ENCODE assay signal across 17 cellular contexts in genomic region chr4:157270108-157270507, GRCh38. TPM values are rescaled to one million over a fixed set of nuclear protein-coding genes. Genes with fewer than 3 reads are reported as not detected.
"Had no signal": no experiment of that assay in that cellular context is flagged by ENCODE, and none has a peak within 500 bp of the region (broad histone marks: within the 10 kb centered on the region; RNA-seq: fewer than 3 reads in every experiment).

No MANE protein-coding gene starts in this region.

- H3K27ac ChIP-seq: ascending aorta, cardiac muscle cell, coronary artery, heart right ventricle, prostate gland, right lobe of liver, spleen, tibial nerve had no signal

- H3K27me3 ChIP-seq: ascending aorta, cardiac muscle cell, heart right ventricle, right lobe of liver, spleen, tibial nerve had no signal

- DNase-seq: activated CD4-positive, alpha-beta T cell treated with anti-CD3 and anti-CD28 coated beads for 48 hours; activated naive CD4-positive, alpha-beta T cell; activated naive CD8-positive, alpha-beta T cell treated with anti-CD3 and anti-CD28 coated beads, Interleukin-2, amount 50 U/mL, for 24 hours; effector CD4-positive, alpha-beta T cell; heart right ventricle; mesendoderm; right lobe of liver; spleen; stimulated activated CD4-positive, alpha-beta T cell treated with anti-CD3 and anti-CD28 coated beads, Interleukin-1b, Interleukin-23, amount 100 ng/mL, for 48 hours had no signal

- H3K36me3 ChIP-seq: ascending aorta, cardiac muscle cell, heart right ventricle, prostate gland, right lobe of liver, spleen, tibial nerve had no signal

- H3K4me1 ChIP-seq: ascending aorta, heart right ventricle, prostate gland, right lobe of liver, spleen, tibial nerve had no signal

- H3K4me3 ChIP-seq: ascending aorta, cardiac muscle cell, coronary artery, heart right ventricle, prostate gland, right lobe of liver, spleen, tibial nerve had no signal

- H3K9me3 ChIP-seq: prostate gland, right lobe of liver had no signal

RNA-seq across cellular contexts. Expression of gene GRIA2, which starts 49.6 kb away (rescaled TPM):
- total RNA-seq: activated T-helper 1 cell treated with anti-CD3 and anti-CD28 coated beads, Interleukin-12 subunit alpha, Interleukin-12 subunit beta, Interleukin-2, Interleukin-4 antibody, amounts not matched to agents 30 ng/mL and 10 ng/mL and 1 ng/mL, durations not matched to agents 14 hours and 24 hours and 36 hours; cardiac muscle cell; kidney epithelial cell; omental fat pad; right lobe of liver; spleen had no signal
